7 cellular contexts compared by ENCODE assay signal in the genomic region with DNA sequence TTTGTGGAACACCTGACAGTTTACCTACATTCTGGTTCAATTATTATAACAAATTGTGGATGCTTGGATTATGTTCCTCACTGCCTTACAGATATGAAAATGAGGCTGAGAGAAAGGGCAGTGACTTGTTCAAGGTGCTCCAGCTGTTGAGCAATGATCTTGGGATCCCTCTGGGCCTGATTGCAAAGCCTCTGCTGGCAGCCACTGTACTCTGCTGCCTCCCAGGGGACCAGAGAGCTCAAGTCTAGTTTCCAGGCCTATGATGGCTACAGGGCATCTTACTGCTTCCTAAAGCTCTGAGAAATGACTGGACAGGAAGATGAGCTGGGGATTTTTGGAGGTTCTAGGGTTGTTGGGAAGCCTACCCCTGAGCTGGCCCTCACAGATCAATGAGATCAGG. TPM values are rescaled to one million over a fixed set of nuclear protein-coding genes. Genes with fewer than 3 reads are reported as not detected.
DNase-seq lines count a peak whose midpoint lies in the region; ATAC-seq and TF ChIP-seq lines count a peak whose summit lies in the region.

No MANE protein-coding gene starts in this region.

- no peak overlapping the region for H3K4me3 ChIP-seq in astrocyte of the spinal cord (ENCODE audit: low read depth, low read length)

- ATAC-seq in GM18498 (IDR thresholded peaks at IDR 0.05; ENCODE audit: unreplicated experiment), result peak; percentile 60
- peak; percentile 64 for ATAC-seq in GM21723 (IDR thresholded peaks at IDR 0.05; ENCODE audit: unreplicated experiment)
- no peak for ATAC-seq in HG02840 (IDR thresholded peaks at IDR 0.05; ENCODE audit: low FRiP score, unreplicated experiment)

- in situ Hi-C loops in astrocyte of the spinal cord (cut with HindIII; ENCODE audit: low sequenced_read_pairs), result no loop called here

- peak; percentile 43 for TF ChIP-seq CTCF in astrocyte of the spinal cord (IDR thresholded peaks at IDR 0.05; ENCODE audit: low read depth, low read length)

- DNase-seq in LHCN-M2 (ENCODE audit: low read depth) (peak; percentile 81), astrocyte of the spinal cord (ENCODE audit: low read depth, low spot score) (peak; percentile 51), 8988T (no peak)
- no peak for DNase-seq in activated CD8-positive, alpha-beta memory T cell treated with anti-CD3 and anti-CD28 coated beads for 24 hours

RNA-seq across cellular contexts. Expression of gene SHC4, which starts 2.3 kb away (rescaled TPM):
- total RNA-seq in LHCN-M2 (2014; rRNA removed), result 2.1 and 2.4 TPM in 2 replicates
- 0.43 TPM for polyA plus RNA-seq in LHCN-M2 (2012)

Comparison
In these comparisons a context has a peak if more than half of its experiments do, and no peak if none do; other contexts are left out.
1. DNase-seq: peak in LHCN-M2 (single experiment) and astrocyte of the spinal cord (single experiment); none in 8988T (single experiment) and activated CD8-positive, alpha-beta memory T cell treated with anti-CD3 and anti-CD28 coated beads for 24 hours (single experiment).